Comparison of ENCODE assay signal across 16 cellular contexts in the genomic region with DNA sequence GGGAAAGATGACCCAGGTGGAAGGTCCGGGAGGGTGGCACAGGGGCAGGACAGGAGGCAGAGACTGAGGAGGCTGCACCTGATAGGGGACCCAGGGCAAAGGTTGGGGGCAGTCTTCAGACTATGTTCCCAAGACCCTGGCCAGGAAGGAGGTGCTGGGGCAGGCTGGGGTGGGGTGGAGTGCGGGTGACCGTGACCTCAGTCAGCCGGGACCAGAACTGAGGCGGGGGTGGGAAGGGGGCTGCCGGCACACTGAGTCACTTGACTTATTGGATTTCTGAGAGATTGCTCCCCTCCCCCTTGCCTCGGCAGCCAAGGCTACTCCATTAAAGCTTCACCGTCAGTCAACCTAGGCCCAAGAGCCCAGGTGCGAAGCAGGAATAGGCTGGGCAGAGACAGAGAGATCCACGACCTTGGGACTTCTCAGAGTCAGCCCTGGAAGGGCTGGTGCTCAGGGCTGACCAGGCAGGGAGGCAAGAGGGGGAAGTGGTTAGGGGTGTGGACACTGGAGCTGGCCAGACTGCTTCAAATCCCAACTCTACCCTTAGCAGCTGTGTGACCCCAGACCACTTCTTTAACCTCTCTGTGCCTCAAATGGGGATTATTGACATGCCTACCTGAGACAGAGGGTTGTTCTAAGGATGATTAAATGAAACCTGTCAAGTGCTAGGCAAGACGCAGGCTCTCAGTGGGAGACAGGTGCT. TPM values are rescaled to one million over a fixed set of nuclear protein-coding genes. Genes with fewer than 3 reads are reported as not detected.
DNase-seq lines count a peak whose midpoint lies in the region; ATAC-seq, FAIRE-seq and TF ChIP-seq lines count a peak whose summit lies in the region.
"Had no signal": no experiment of that assay in that cellular context is flagged by ENCODE, and none has a peak within 500 bp of the region (broad histone marks: within the 10 kb centered on the region; RNA-seq: fewer than 3 reads in every experiment).

No MANE protein-coding gene starts in this region.

- ATAC-seq in left ventricle myocardium superior: no peak
- ATAC-seq in HG02970 (IDR thresholded peaks at IDR 0.05; ENCODE audit: low FRiP score, unreplicated experiment): no peak
- ATAC-seq: Panc1 had no signal

- DNase-seq in left ventricle myocardium superior: peak; percentile 1
- no peak for DNase-seq in right atrium auricular region (ENCODE audit: low spot score)
- peak; percentile 69 for DNase-seq in kidney
- no peak for DNase-seq in trophoblast cell
- DNase-seq in NCI-H2107 treated with DMSO at 0.1 percent for 48 hours (lab: John Stamatoyannopoulos, UW; ENCODE audit: unreplicated experiment): no peak
- DNase-seq in NCI-H510A (lab: John Stamatoyannopoulos, UW): no peak
- DNase-seq: EL, GOT3, Kasumi-1, NCI-H1105 treated with DMSO at 0.1 percent for 48 hours, NCI-H187 treated with DMSO at 0.1 percent for 48 hours, NCI-H2171 treated with DMSO at 0.1 percent for 48 hours had no signal

- H3K27me3 ChIP-seq in right atrium auricular region (no peaks in the 10 kb centered on the region), trophoblast cell (ENCODE audit: insufficient read depth, low read length) (no peaks in the 10 kb centered on the region)

- no peaks in the 10 kb centered on the region for H3K79me2 ChIP-seq in trophoblast cell (ENCODE audit: control insufficient read depth, insufficient read depth, low read length, poor library complexity)

- no peak overlapping the region for H3K27ac ChIP-seq in right atrium auricular region
- H3K27ac ChIP-seq in kidney (ENCODE audit: low read depth in 2 of 2, low read length in 2 of 2): no peak overlapping the region
- no peak overlapping the region for H3K27ac ChIP-seq in trophoblast cell (ENCODE audit: low read depth, low read length)
- H3K27ac ChIP-seq: C4-2B had no signal

- no peak overlapping the region for H2BK120ac ChIP-seq in trophoblast cell (ENCODE audit: insufficient read depth, low read length, poor library complexity)

- no peak overlapping the region for H3K4ac ChIP-seq in trophoblast cell (ENCODE audit: low read depth, low read length)

- H2BK5ac ChIP-seq in trophoblast cell (ENCODE audit: low read depth, low read length, poor library complexity): no peak overlapping the region

- H3K4me1 ChIP-seq in right atrium auricular region (peaks cover 0 to 42% of the 10 kb centered on the region in 2 donors), kidney (ENCODE audit: control insufficient read depth in 1 of 2, insufficient read depth in 1 of 2, low read depth in 1 of 2, low read length in 2 of 2) (peaks cover 0 to 3% of the 10 kb centered on the region in 2 donors), trophoblast cell (ENCODE audit: control insufficient read depth in 1 of 2, insufficient read depth in 2 of 2, low read length in 2 of 2) (peaks cover 16 to 22% of the 10 kb centered on the region in 2 experiments)

- no CpG with 5 or more reads among the region's 11 CpGs for WGBS in trophoblast cell (ENCODE audit: extremely low coverage, insufficient coverage, insufficient read length)

- H3K14ac ChIP-seq in trophoblast cell (ENCODE audit: low read length): no peak overlapping the region

- no peak for FAIRE-seq in kidney (lab: Jason Lieb, UNC)

- H3K9ac ChIP-seq in kidney (ENCODE audit: low read length in 2 of 2): no peak overlapping the region
- no peak overlapping the region for H3K9ac ChIP-seq in trophoblast cell (ENCODE audit: low read length)

- peaks cover 10% of the 10 kb centered on the region for H3K79me1 ChIP-seq in trophoblast cell (ENCODE audit: low read length)

- no peak overlapping the region for H4K91ac ChIP-seq in trophoblast cell (ENCODE audit: low read depth, low read length)

- H2AK5ac ChIP-seq in trophoblast cell (ENCODE audit: low read length): peak overlapping the region; percentile 42

- no peak overlapping the region for H3K23ac ChIP-seq in trophoblast cell (ENCODE audit: low read length)

- no peak overlapping the region for H2AFZ ChIP-seq in trophoblast cell (ENCODE audit: insufficient read depth, low read length, poor library complexity)

- H3K4me2 ChIP-seq in trophoblast cell (ENCODE audit: low read length): no peak overlapping the region

- no peak overlapping the region for H3K18ac ChIP-seq in trophoblast cell (ENCODE audit: low read length)

- H3K4me3 ChIP-seq in right atrium auricular region (no peak overlapping the region), kidney (ENCODE audit: low read length in 2 of 2) (no peak overlapping the region), trophoblast cell (ENCODE audit: low read depth, low read length) (no peak overlapping the region)

- H3K36me3 ChIP-seq in right atrium auricular region (no peaks in the 10 kb centered on the region), kidney (ENCODE audit: control insufficient read depth in 1 of 2, insufficient read depth in 2 of 2, low read length in 2 of 2) (no peaks in the 10 kb centered on the region), trophoblast cell (ENCODE audit: control insufficient read depth in 1 of 2, insufficient read depth in 2 of 2, low read length in 2 of 2) (no peaks in the 10 kb centered on the region)

- peak overlapping the region; percentile 46 for H2BK12ac ChIP-seq in trophoblast cell (ENCODE audit: low read length)

- no peak overlapping the region for H4K12ac ChIP-seq in trophoblast cell (ENCODE audit: low read depth, low read length)

- H3K9me3 ChIP-seq in right atrium auricular region: no peaks in the 10 kb centered on the region
- H3K9me3 ChIP-seq in kidney (ENCODE audit: control insufficient read depth in 1 of 2, low read length in 2 of 2): no peaks in the 10 kb centered on the region
- H3K9me3 ChIP-seq in trophoblast cell (ENCODE audit: insufficient read depth, low read depth, low read length): peaks cover 2% of the 10 kb centered on the region

- no peak overlapping the region for H4K8ac ChIP-seq in trophoblast cell (ENCODE audit: low read depth, low read length)

- intact Hi-C loops in left ventricle myocardium superior (cut with micrococcal nuclease): no loop called here
- intact Hi-C loops in kidney (cut with DNase I): no loop called here

- no peak for TF ChIP-seq CTCF in right atrium auricular region (IDR thresholded peaks at IDR 0.05)
- no peak for TF ChIP-seq CTCF in kidney (IDR thresholded peaks at IDR 0.05; ENCODE audit: borderline replicate concordance, extremely low read depth, insufficient read depth)

RNA-seq across cellular contexts. Expression of a gene that starts 47.9 kb away (rescaled TPM):
- 23.9 TPM for total RNA-seq in left ventricle myocardium superior
- 10 to 100 TPM; 17.4 to 62.8 TPM for total RNA-seq in right atrium auricular region
- total RNA-seq in kidney: 108 TPM
- 23.5 TPM for polyA plus RNA-seq in kidney (ENCODE audit: insufficient read depth, low read depth, low replicate concordance)
- polyA plus RNA-seq in trophoblast cell (2013): 0.30 and 0.33 TPM in 2 replicates
- total RNA-seq: NCI-H460 had no signal

Comparison
In these comparisons a context has a peak if more than half of its experiments do, and no peak if none do; other contexts are left out.
1. DNase-seq: peak in left ventricle myocardium superior (single experiment) and kidney (single experiment); none in right atrium auricular region (single experiment), trophoblast cell (0 of 2), NCI-H2107 treated with DMSO at 0.1 percent for 48 hours (single experiment) and NCI-H510A (single experiment).